Comparison of ENCODE assay signal across 2 cellular contexts in the genomic region with DNA sequence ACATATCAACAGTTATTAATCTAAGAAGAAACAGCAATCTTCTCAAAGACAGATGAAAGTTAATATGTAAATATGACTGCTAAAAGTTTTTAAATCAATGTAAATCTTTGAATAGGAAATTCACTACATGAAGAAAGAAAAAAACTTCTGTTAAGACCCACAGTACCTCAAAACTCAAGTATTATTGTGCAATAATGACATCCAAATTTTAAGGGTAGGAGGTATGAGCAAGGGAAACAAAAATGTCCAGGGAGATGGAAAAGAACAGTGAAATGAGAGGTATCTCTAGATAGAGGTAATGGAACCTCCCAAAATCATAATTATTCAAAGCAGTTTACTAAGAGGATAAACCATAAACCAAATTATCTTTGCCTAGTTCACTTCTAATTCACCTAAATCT.
TF ChIP-seq lines count a peak whose summit lies in the region.

No MANE protein-coding gene starts in this region.

TF ChIP-seq in IMR-90, 13 proteins besides CTCF, POLR2A, EP300 and RAD21:
- TF ChIP-seq RCOR1 (IDR thresholded peaks at IDR 0.05; ENCODE audit: insufficient replicate concordance, low read length) (no peak), FOS (IDR thresholded peaks at IDR 0.05; ENCODE audit: low read depth, low read length) (no peak), CEBPB (IDR thresholded peaks at IDR 0.05; ENCODE audit: low read depth, low read length) (peak; percentile 83)

TF ChIP-seq in H1, 55 proteins besides CTCF, POLR2A, EP300 and RAD21:
- TF ChIP-seq USF2 (IDR thresholded peaks at IDR 0.05; ENCODE audit: low read length) (no peak), CEBPB (IDR thresholded peaks at IDR 0.05; ENCODE audit: low read depth, low read length) (peak; percentile 47; the same call in 1 of the 2 replicates)
